ENCODE assay signal across 22 cellular contexts in genomic region chr1:191099696-191100095, GRCh38.
"Had no signal": no experiment of that assay in that cellular context is flagged by ENCODE, and none has a peak within 500 bp of the region (broad histone marks: within the 10 kb centered on the region; RNA-seq: fewer than 3 reads in every experiment).

No MANE protein-coding gene starts in this region.

- H3K27me3 ChIP-seq: ovary, right atrium auricular region, right lobe of liver, tibial nerve, vagina had no signal

- H3K4me1 ChIP-seq: left ventricle myocardium inferior, right atrium auricular region, right lobe of liver, tibial nerve, vagina had no signal

- H3K4me2 ChIP-seq: smooth muscle cell had no signal

- H3K36me3 ChIP-seq: left ventricle myocardium inferior, ovary, right atrium auricular region, right lobe of liver, tibial nerve, vagina had no signal

- DNase-seq: hypothalamus; islet precursor cell; left ventricle myocardium inferior; midbrain; mucosa of descending colon; naive thymus-derived CD4-positive, alpha-beta T cell; ovary; right lobe of liver; stimulated activated CD4-positive, alpha-beta T cell treated with anti-CD3 and anti-CD28 coated beads, Interleukin-1b, Interleukin-23, amount 100 ng/mL, for 48 hours; stimulated activated CD4-positive, alpha-beta T cell treated with anti-CD3 and anti-CD28 coated beads, Interleukin-2, amount 100 ng/mL, for 48 hours; stimulated activated CD4-positive, alpha-beta T cell treated with anti-CD3 and anti-CD28 coated beads, Interleukin-4, amount 100 ng/mL, for 4 hours; stimulated activated CD8-positive, alpha-beta memory T cell treated with anti-CD3 and anti-CD28 coated beads, Interleukin-4, amount 100 ng/mL, for 48 hours; stimulated activated naive CD4-positive, alpha-beta T cell treated with Interleukin-2 at 50 U/mL for 16 hours; stimulated activated naive CD8-positive, alpha-beta T cell treated with anti-CD3 and anti-CD28 coated beads, Interleukin-15, amount 100 ng/mL, for 72 hours; substantia nigra had no signal

- H3K27ac ChIP-seq: left ventricle myocardium inferior, ovary, right atrium auricular region, right lobe of liver, tibial nerve, vagina had no signal

- H3K4me3 ChIP-seq: left ventricle myocardium inferior, lung, mucosa of descending colon, ovary, right atrium auricular region, right lobe of liver, smooth muscle cell, tibial nerve, vagina had no signal

- H3K9me3 ChIP-seq: left ventricle myocardium inferior, mucosa of descending colon, ovary, right atrium auricular region, right lobe of liver, tibial nerve, vagina had no signal

- ATAC-seq: mucosa of descending colon; naive thymus-derived CD4-positive, alpha-beta T cell; natural killer cell treated with Interleukin-12 subunit alpha and Interleukin-12 subunit beta and Interleukin-15 and Interleukin-18, amount 100 ng/mL, for 72 hours; right lobe of liver; stimulated activated memory B cell treated with anti-CD40 and anti-IgM and Interleukin-4, amounts not matched to agents 10 μg/mL and 1 μg/mL and 100 μg/mL, for 72 hours; stimulated activated naive CD8-positive, alpha-beta T cell treated with anti-CD3 and anti-CD28 coated beads, Interleukin-15, amount 100 ng/mL, for 72 hours had no signal
